In genomic region chr1:230158422-230159291, GRCh38 we compare ENCODE assay signal across 1 cellular context.
TF ChIP-seq lines count a peak whose summit lies in the region.

No MANE protein-coding gene starts in this region.

TF ChIP-seq in HepG2, 621 proteins besides CTCF, POLR2A, EP300 and RAD21 (continued from another document and continues in another):
- TF ChIP-seq ZNF687 (CRISPR knock-in tag; IDR thresholded peaks at IDR 0.05) (no peak), KAT2B (IDR thresholded peaks at IDR 0.05; ENCODE audit: borderline replicate concordance, low read depth, low read length) (no peak), ZNF747 (CRISPR knock-in tag; IDR thresholded peaks at IDR 0.05; ENCODE audit: borderline replicate concordance) (peak; percentile 12; the same call in 1 of the 2 replicates), PBX2 (CRISPR knock-in tag; IDR thresholded peaks at IDR 0.05) (peak; percentile 26; the same call in 1 of the 2 replicates), ZNF550 (CRISPR knock-in tag; IDR thresholded peaks at IDR 0.05; ENCODE audit: borderline replicate concordance) (no peak), TRIM24 (CRISPR knock-in tag; IDR thresholded peaks at IDR 0.05) (no peak; the same call in 1 of the 2 replicates), TOPORS (CRISPR knock-in tag; IDR thresholded peaks at IDR 0.05) (peak; percentile 65; the same call in 1 of the 2 replicates), ZNF546 (CRISPR knock-in tag; conservative IDR thresholded peaks at IDR 0.05) (no peak), NFIB (CRISPR knock-in tag; IDR thresholded peaks at IDR 0.05; ENCODE audit: borderline replicate concordance) (no peak), ZBTB1 (CRISPR knock-in tag; IDR thresholded peaks at IDR 0.05; ENCODE audit: borderline replicate concordance) (no peak), ZNF703 (CRISPR knock-in tag; IDR thresholded peaks at IDR 0.05; ENCODE audit: borderline replicate concordance) (peak; percentile 14; the same call in 1 of the 2 replicates), HDAC1 (CRISPR knock-in tag; IDR thresholded peaks at IDR 0.05) (peak; percentile 84), ELF1 (CRISPR knock-in tag; IDR thresholded peaks at IDR 0.05) (no peak), FUBP1 (CRISPR knock-in tag; IDR thresholded peaks at IDR 0.05; ENCODE audit: borderline replicate concordance) (0 out of 2 replicates have a peak, but pooled peaks have one; percentile 32), ESRRA (CRISPR knock-in tag; IDR thresholded peaks at IDR 0.05; ENCODE audit: low read depth) (peak; percentile 68; the same call in 1 of the 2 replicates), MYC (CRISPR knock-in tag; IDR thresholded peaks at IDR 0.05; ENCODE audit: borderline replicate concordance) (peak; percentile 94), CHCHD3 (CRISPR knock-in tag; IDR thresholded peaks at IDR 0.05) (no peak), ZFP36L2 (CRISPR knock-in tag; IDR thresholded peaks at IDR 0.05) (no peak), NAIF1 (CRISPR knock-in tag; IDR thresholded peaks at IDR 0.05; ENCODE audit: borderline replicate concordance) (0 out of 2 replicates have a peak, but pooled peaks have one; percentile 41), BORCS8-MEF2B (CRISPR knock-in tag; IDR thresholded peaks at IDR 0.05) (peak; percentile 87), MED8 (CRISPR knock-in tag; IDR thresholded peaks at IDR 0.05; ENCODE audit: insufficient replicate concordance) (peak; percentile 55), ZNF572 (CRISPR knock-in tag; IDR thresholded peaks at IDR 0.05) (no peak), ZNF850 (CRISPR knock-in tag; conservative IDR thresholded peaks at IDR 0.05) (no peak), RARG (CRISPR knock-in tag; IDR thresholded peaks at IDR 0.05; ENCODE audit: low read depth) (no peak), ZBTB46 (CRISPR knock-in tag; IDR thresholded peaks at IDR 0.05; ENCODE audit: borderline replicate concordance) (0 out of 2 replicates have a peak, but pooled peaks have one; percentile 45), NFIC (IDR thresholded peaks at IDR 0.05; ENCODE audit: low read length) (peak; percentile 92), ZZZ3 (CRISPR knock-in tag; IDR thresholded peaks at IDR 0.05; ENCODE audit: borderline replicate concordance) (peak; percentile 72; the same call in 1 of the 2 replicates), CREM (IDR thresholded peaks at IDR 0.05) (peak; percentile 93), CREM (CRISPR knock-in tag; IDR thresholded peaks at IDR 0.05) (no peak), ZNF362 (CRISPR knock-in tag; IDR thresholded peaks at IDR 0.05; ENCODE audit: borderline replicate concordance) (peak; percentile 74; the same call in 1 of the 2 replicates), ZNF704 (CRISPR knock-in tag; IDR thresholded peaks at IDR 0.05; ENCODE audit: borderline replicate concordance) (no peak), ZNF441 (CRISPR knock-in tag; IDR thresholded peaks at IDR 0.05; ENCODE audit: borderline replicate concordance) (no peak)
- TF ChIP-seq, protein P1, sequence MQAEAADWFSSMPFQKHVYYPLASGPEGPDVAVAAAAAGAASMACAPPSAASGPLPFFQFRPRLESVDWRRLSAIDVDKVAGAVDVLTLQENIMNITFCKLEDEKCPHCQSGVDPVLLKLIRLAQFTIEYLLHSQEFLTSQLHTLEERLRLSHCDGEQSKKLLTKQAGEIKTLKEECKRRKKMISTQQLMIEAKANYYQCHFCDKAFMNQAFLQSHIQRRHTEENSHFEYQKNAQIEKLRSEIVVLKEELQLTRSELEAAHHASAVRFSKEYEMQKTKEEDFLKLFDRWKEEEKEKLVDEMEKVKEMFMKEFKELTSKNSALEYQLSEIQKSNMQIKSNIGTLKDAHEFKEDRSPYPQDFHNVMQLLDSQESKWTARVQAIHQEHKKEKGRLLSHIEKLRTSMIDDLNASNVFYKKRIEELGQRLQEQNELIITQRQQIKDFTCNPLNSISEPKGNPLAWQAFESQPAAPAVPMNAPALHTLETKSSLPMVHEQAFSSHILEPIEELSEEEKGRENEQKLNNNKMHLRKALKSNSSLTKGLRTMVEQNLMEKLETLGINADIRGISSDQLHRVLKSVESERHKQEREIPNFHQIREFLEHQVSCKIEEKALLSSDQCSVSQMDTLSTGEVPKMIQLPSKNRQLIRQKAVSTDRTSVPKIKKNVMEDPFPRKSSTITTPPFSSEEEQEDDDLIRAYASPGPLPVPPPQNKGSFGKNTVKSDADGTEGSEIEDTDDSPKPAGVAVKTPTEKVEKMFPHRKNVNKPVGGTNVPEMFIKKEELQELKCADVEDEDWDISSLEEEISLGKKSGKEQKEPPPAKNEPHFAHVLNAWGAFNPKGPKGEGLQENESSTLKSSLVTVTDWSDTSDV (CRISPR knock-in tag; IDR thresholded peaks at IDR 0.05): no peak
- TF ChIP-seq, protein P2, sequence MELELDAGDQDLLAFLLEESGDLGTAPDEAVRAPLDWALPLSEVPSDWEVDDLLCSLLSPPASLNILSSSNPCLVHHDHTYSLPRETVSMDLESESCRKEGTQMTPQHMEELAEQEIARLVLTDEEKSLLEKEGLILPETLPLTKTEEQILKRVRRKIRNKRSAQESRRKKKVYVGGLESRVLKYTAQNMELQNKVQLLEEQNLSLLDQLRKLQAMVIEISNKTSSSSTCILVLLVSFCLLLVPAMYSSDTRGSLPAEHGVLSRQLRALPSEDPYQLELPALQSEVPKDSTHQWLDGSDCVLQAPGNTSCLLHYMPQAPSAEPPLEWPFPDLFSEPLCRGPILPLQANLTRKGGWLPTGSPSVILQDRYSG (CRISPR knock-in tag; IDR thresholded peaks at IDR 0.05): 0 out of 2 replicates have a peak, but pooled peaks have one; percentile 31
- TF ChIP-seq, protein P3, sequence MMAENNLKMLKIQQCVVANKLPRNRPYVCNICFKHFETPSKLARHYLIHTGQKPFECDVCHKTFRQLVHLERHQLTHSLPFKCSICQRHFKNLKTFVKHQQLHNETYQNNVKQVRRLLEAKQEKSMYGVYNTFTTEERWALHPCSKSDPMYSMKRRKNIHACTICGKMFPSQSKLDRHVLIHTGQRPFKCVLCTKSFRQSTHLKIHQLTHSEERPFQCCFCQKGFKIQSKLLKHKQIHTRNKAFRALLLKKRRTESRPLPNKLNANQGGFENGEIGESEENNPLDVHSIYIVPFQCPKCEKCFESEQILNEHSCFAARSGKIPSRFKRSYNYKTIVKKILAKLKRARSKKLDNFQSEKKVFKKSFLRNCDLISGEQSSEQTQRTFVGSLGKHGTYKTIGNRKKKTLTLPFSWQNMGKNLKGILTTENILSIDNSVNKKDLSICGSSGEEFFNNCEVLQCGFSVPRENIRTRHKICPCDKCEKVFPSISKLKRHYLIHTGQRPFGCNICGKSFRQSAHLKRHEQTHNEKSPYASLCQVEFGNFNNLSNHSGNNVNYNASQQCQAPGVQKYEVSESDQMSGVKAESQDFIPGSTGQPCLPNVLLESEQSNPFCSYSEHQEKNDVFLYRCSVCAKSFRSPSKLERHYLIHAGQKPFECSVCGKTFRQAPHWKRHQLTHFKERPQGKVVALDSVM (CRISPR knock-in tag; IDR thresholded peaks at IDR 0.05): no peak
- TF ChIP-seq, protein P4, sequence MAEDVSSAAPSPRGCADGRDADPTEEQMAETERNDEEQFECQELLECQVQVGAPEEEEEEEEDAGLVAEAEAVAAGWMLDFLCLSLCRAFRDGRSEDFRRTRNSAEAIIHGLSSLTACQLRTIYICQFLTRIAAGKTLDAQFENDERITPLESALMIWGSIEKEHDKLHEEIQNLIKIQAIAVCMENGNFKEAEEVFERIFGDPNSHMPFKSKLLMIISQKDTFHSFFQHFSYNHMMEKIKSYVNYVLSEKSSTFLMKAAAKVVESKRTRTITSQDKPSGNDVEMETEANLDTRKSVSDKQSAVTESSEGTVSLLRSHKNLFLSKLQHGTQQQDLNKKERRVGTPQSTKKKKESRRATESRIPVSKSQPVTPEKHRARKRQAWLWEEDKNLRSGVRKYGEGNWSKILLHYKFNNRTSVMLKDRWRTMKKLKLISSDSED (CRISPR knock-in tag; IDR thresholded peaks at IDR 0.05): no peak
- TF ChIP-seq, protein P5, sequence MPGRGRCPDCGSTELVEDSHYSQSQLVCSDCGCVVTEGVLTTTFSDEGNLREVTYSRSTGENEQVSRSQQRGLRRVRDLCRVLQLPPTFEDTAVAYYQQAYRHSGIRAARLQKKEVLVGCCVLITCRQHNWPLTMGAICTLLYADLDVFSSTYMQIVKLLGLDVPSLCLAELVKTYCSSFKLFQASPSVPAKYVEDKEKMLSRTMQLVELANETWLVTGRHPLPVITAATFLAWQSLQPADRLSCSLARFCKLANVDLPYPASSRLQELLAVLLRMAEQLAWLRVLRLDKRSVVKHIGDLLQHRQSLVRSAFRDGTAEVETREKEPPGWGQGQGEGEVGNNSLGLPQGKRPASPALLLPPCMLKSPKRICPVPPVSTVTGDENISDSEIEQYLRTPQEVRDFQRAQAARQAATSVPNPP (CRISPR knock-in tag; IDR thresholded peaks at IDR 0.05): peak; percentile 96
